Comparison of ENCODE assay signal across 14 cellular contexts in the genomic region with DNA sequence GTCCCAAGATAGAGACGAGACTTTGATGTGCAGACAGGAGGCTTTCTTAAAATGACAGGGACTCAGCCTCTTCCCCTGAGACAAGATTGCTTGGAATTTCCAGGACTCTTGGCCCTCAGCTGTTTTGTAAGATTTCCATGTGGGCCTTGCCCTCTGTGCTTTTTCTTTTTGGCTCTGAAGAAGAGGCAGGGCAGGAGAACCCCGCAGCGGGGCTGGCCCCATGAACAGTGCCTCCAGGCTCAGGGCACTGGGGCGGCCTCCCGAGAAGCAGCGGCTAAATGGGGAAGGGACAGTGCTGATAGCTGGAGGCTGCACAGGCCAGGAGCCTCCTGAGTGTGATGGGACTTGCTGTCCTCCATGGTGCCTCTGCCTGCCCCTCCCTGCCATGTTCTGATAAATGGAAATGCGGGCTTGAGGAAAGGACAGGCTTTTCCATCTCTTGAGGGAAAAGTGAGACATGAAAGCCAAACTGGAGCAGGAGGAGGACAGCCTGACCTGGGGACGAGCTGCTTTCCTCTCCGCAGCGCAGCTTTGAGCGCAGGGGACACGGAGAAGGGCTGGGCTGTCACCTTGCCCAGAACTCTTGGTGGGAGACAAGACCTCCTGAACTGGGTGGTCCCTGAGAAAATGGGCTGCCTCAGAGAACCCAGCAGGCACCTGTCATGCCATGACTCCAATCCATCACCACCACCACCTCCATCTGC. TPM values are rescaled to one million over a fixed set of nuclear protein-coding genes. Genes with fewer than 3 reads are reported as not detected.
DNase-seq lines count a peak whose midpoint lies in the region; ATAC-seq and TF ChIP-seq lines count a peak whose summit lies in the region.
"Had no signal": no experiment of that assay in that cellular context is flagged by ENCODE, and none has a peak within 500 bp of the region (broad histone marks: within the 10 kb centered on the region; RNA-seq: fewer than 3 reads in every experiment).

No MANE protein-coding gene starts in this region.

- no peak overlapping the region for H2BK5ac ChIP-seq in neuronal stem cell (ENCODE audit: low read length)

- H3K4me1 Mint-ChIP-seq in activated naive CD8-positive, alpha-beta T cell treated with anti-CD3 and anti-CD28 coated beads for 36 hours: peaks cover 9% of the 10 kb centered on the region
- H3K4me1 Mint-ChIP-seq in activated naive CD8-positive, alpha-beta T cell treated with anti-CD3 and anti-CD28 coated beads, Interleukin-2, amount 50 U/mL, for 24 hours: peaks cover 5% of the 10 kb centered on the region
- H3K4me1 Mint-ChIP-seq in stimulated activated memory B cell treated with anti-CD40 and anti-IgM and Interleukin-4, amounts not matched to agents 10 μg/mL and 1 μg/mL and 100 μg/mL, for 72 hours: peaks cover 9% of the 10 kb centered on the region

- no peak overlapping the region for H3K27ac Mint-ChIP-seq in activated naive CD8-positive, alpha-beta T cell treated with anti-CD3 and anti-CD28 coated beads for 36 hours
- no peak overlapping the region for H3K27ac Mint-ChIP-seq in activated naive CD8-positive, alpha-beta T cell treated with anti-CD3 and anti-CD28 coated beads, Interleukin-2, amount 50 U/mL, for 24 hours
- no peak overlapping the region for H3K27ac Mint-ChIP-seq in stimulated activated memory B cell treated with anti-CD40 and anti-IgM and Interleukin-4, amounts not matched to agents 10 μg/mL and 1 μg/mL and 100 μg/mL, for 72 hours

- WGBS in neuronal stem cell (ENCODE audit: extremely low coverage in 2 of 2, insufficient read length in 2 of 2, insufficient replicate concordance in 1 of 2), 2 donors: no CpG with 5 or more reads among the region's 12 CpGs

- no peaks in the 10 kb centered on the region for H3K27me3 ChIP-seq in neuronal stem cell (ENCODE audit: control insufficient read depth in 3 of 3, insufficient read depth in 3 of 3, low read depth in 1 of 3, low read length in 3 of 3)

- no peak overlapping the region for H3K4ac ChIP-seq in neuronal stem cell (ENCODE audit: low read length)

- no peak overlapping the region for H4K91ac ChIP-seq in neuronal stem cell (ENCODE audit: low read depth, low read length, poor library complexity)

- peaks cover 0 to 3% of the 10 kb centered on the region in 2 donors for H3K4me1 ChIP-seq in neuronal stem cell (ENCODE audit: control insufficient read depth in 2 of 2, insufficient read depth in 1 of 2, low read depth in 1 of 2, low read length in 2 of 2)

- H3K36me3 Mint-ChIP-seq in activated naive CD8-positive, alpha-beta T cell treated with anti-CD3 and anti-CD28 coated beads for 36 hours: peaks cover 17% of the 10 kb centered on the region
- peaks cover 25% of the 10 kb centered on the region for H3K36me3 Mint-ChIP-seq in activated naive CD8-positive, alpha-beta T cell treated with anti-CD3 and anti-CD28 coated beads, Interleukin-2, amount 50 U/mL, for 24 hours (ENCODE audit: low read depth)
- peaks cover 24% of the 10 kb centered on the region for H3K36me3 Mint-ChIP-seq in stimulated activated memory B cell treated with anti-CD40 and anti-IgM and Interleukin-4, amounts not matched to agents 10 μg/mL and 1 μg/mL and 100 μg/mL, for 72 hours

- H3K9ac ChIP-seq in neuronal stem cell (ENCODE audit: low read depth, low read length, poor library complexity): no peak overlapping the region

- no peak overlapping the region for H2BK12ac ChIP-seq in neuronal stem cell (ENCODE audit: low read length)

- no peak overlapping the region for H2BK120ac ChIP-seq in neuronal stem cell (ENCODE audit: low read depth, low read length)

- no peaks in the 10 kb centered on the region for H3K9me3 Mint-ChIP-seq in activated naive CD8-positive, alpha-beta T cell treated with anti-CD3 and anti-CD28 coated beads for 36 hours
- H3K9me3 Mint-ChIP-seq in activated naive CD8-positive, alpha-beta T cell treated with anti-CD3 and anti-CD28 coated beads, Interleukin-2, amount 50 U/mL, for 24 hours: no peaks in the 10 kb centered on the region
- H3K9me3 Mint-ChIP-seq in stimulated activated memory B cell treated with anti-CD40 and anti-IgM and Interleukin-4, amounts not matched to agents 10 μg/mL and 1 μg/mL and 100 μg/mL, for 72 hours: no peaks in the 10 kb centered on the region

- H3K27ac ChIP-seq in VCaP: peak overlapping the region; percentile 31; the same call in 1 of the 2 replicates
- H3K27ac ChIP-seq in neuronal stem cell (replicated peaks; ENCODE audit: low read length): no peak overlapping the region
- H3K27ac ChIP-seq: 22Rv1 had no signal

- H2BK15ac ChIP-seq in neuronal stem cell (ENCODE audit: low read length): no peak overlapping the region

- H3K23ac ChIP-seq in neuronal stem cell (ENCODE audit: low read depth, low read length, poor library complexity): peak overlapping the region; percentile 39

- no peak overlapping the region for H3K14ac ChIP-seq in neuronal stem cell (ENCODE audit: low read length)

- no peak overlapping the region for H4K8ac ChIP-seq in neuronal stem cell (ENCODE audit: low read depth, low read length)

- no peak for ATAC-seq in activated naive CD8-positive, alpha-beta T cell treated with anti-CD3 and anti-CD28 coated beads, Interleukin-2, amount 50 U/mL, for 24 hours
- ATAC-seq in HG03520 (IDR thresholded peaks at IDR 0.05; ENCODE audit: unreplicated experiment): no peak
- ATAC-seq in stimulated activated memory B cell treated with anti-CD40 and anti-IgM and Interleukin-4, amounts not matched to agents 10 μg/mL and 1 μg/mL and 100 μg/mL, for 72 hours: no peak
- ATAC-seq: GM12878, K562 had no signal

- no peak for DNase-seq in activated naive CD8-positive, alpha-beta T cell treated with anti-CD3 and anti-CD28 coated beads for 36 hours
- no peak for DNase-seq in activated naive CD8-positive, alpha-beta T cell treated with anti-CD3 and anti-CD28 coated beads, Interleukin-2, amount 50 U/mL, for 24 hours
- DNase-seq in neuronal stem cell (ENCODE audit: low spot score): no peak
- no peak for DNase-seq in activated CD4-positive, CD25-positive, alpha-beta regulatory T cell (lab: John Stamatoyannopoulos, UW)
- DNase-seq in NCI-H446 treated with DMSO at 0.1 percent for 48 hours (lab: John Stamatoyannopoulos, UW): no peak
- DNase-seq: DMS 273 treated with DMSO at 0.1 percent for 48 hours, HCEC 1CT had no signal

- no peak overlapping the region for H3K4me2 ChIP-seq in neuronal stem cell (ENCODE audit: insufficient read depth, low read length, poor library complexity, severe bottlenecking)

- no peaks in the 10 kb centered on the region for H3K79me1 ChIP-seq in neuronal stem cell (ENCODE audit: low read depth, low read length)

- H3K9me3 ChIP-seq in neuronal stem cell (replicated peaks in 1 of 2; ENCODE audit: control insufficient read depth in 2 of 2, insufficient read depth in 1 of 2, low read depth in 1 of 2, low read length in 2 of 2): no peaks in the 10 kb centered on the region

- no peaks in the 10 kb centered on the region for H3K27me3 Mint-ChIP-seq in activated naive CD8-positive, alpha-beta T cell treated with anti-CD3 and anti-CD28 coated beads for 36 hours
- no peaks in the 10 kb centered on the region for H3K27me3 Mint-ChIP-seq in activated naive CD8-positive, alpha-beta T cell treated with anti-CD3 and anti-CD28 coated beads, Interleukin-2, amount 50 U/mL, for 24 hours
- H3K27me3 Mint-ChIP-seq in stimulated activated memory B cell treated with anti-CD40 and anti-IgM and Interleukin-4, amounts not matched to agents 10 μg/mL and 1 μg/mL and 100 μg/mL, for 72 hours: no peaks in the 10 kb centered on the region

- TF ChIP-seq CTCF in VCaP (conservative IDR thresholded peaks at IDR 0.05): no peak

- H3K4me3 ChIP-seq in neuronal stem cell (ENCODE audit: low read length in 2 of 2): no peak overlapping the region
- H3K4me3 ChIP-seq: GM12878, K562 had no signal

- H3K18ac ChIP-seq in neuronal stem cell (ENCODE audit: low read length): no peak overlapping the region

- H3K4me3 Mint-ChIP-seq in activated naive CD8-positive, alpha-beta T cell treated with anti-CD3 and anti-CD28 coated beads for 36 hours: peak overlapping the region; percentile 25
- no peak overlapping the region for H3K4me3 Mint-ChIP-seq in activated naive CD8-positive, alpha-beta T cell treated with anti-CD3 and anti-CD28 coated beads, Interleukin-2, amount 50 U/mL, for 24 hours
- no peak overlapping the region for H3K4me3 Mint-ChIP-seq in stimulated activated memory B cell treated with anti-CD40 and anti-IgM and Interleukin-4, amounts not matched to agents 10 μg/mL and 1 μg/mL and 100 μg/mL, for 72 hours

- H3K36me3 ChIP-seq in neuronal stem cell (replicated peaks in 1 of 2; ENCODE audit: control insufficient read depth in 2 of 2, insufficient read depth in 2 of 2, low read length in 2 of 2): peaks cover 4 to 36% of the 10 kb centered on the region in 2 donors

- H2AK5ac ChIP-seq in neuronal stem cell (ENCODE audit: low read depth, low read length): no peak overlapping the region

- no peak overlapping the region for H2AFZ ChIP-seq in neuronal stem cell (ENCODE audit: low read length)

RNA-seq across cellular contexts. Expression of a gene that starts 12.1 kb away (rescaled TPM):
- 1 to 10 TPM; 4.4 to 6.0 TPM for total RNA-seq in activated naive CD8-positive, alpha-beta T cell treated with anti-CD3 and anti-CD28 coated beads for 36 hours
- 4.0 TPM for polyA plus RNA-seq in neuronal stem cell (2013, experiment 1 of 2)
- 3.4 TPM for polyA plus RNA-seq in neuronal stem cell (2013, experiment 2 of 2)
- total RNA-seq: H4 had no signal

RNA-seq across cellular contexts. Expression of a gene that starts 22.6 kb away (rescaled TPM):
- 10 to 100 TPM; 52.4 to 55.4 TPM for total RNA-seq in activated naive CD8-positive, alpha-beta T cell treated with anti-CD3 and anti-CD28 coated beads for 36 hours
- 3.2 TPM for polyA plus RNA-seq in neuronal stem cell (2013, experiment 1 of 2)
- polyA plus RNA-seq in neuronal stem cell (2013, experiment 2 of 2): 4.6 TPM

RNA-seq across cellular contexts. Expression of a gene that starts 24.3 kb away (rescaled TPM):
- total RNA-seq in activated naive CD8-positive, alpha-beta T cell treated with anti-CD3 and anti-CD28 coated beads for 36 hours: 10 to 100 TPM; 65.6 to 68.1 TPM
- polyA plus RNA-seq in neuronal stem cell (2013, experiment 1 of 2): 30.1 TPM
- 28.3 TPM for polyA plus RNA-seq in neuronal stem cell (2013, experiment 2 of 2)

RNA-seq across cellular contexts. Expression of a gene that starts 24.5 kb away (rescaled TPM):
- total RNA-seq in activated naive CD8-positive, alpha-beta T cell treated with anti-CD3 and anti-CD28 coated beads for 36 hours: under 1 TPM; 0.54 to 0.80 TPM
- 1.2 TPM for polyA plus RNA-seq in neuronal stem cell (2013, experiment 1 of 2)
- polyA plus RNA-seq in neuronal stem cell (2013, experiment 2 of 2): 1.1 TPM

RNA-seq across cellular contexts. Expression of a gene that starts 40.5 kb away (rescaled TPM):
- 1 to 10 TPM; 4.0 TPM for total RNA-seq in activated naive CD8-positive, alpha-beta T cell treated with anti-CD3 and anti-CD28 coated beads for 36 hours
- polyA plus RNA-seq in neuronal stem cell (2013, experiment 1 of 2): 24.7 TPM
- polyA plus RNA-seq in neuronal stem cell (2013, experiment 2 of 2): 24.4 TPM
